ENCODE assay signal across 34 cellular contexts in the genomic region with DNA sequence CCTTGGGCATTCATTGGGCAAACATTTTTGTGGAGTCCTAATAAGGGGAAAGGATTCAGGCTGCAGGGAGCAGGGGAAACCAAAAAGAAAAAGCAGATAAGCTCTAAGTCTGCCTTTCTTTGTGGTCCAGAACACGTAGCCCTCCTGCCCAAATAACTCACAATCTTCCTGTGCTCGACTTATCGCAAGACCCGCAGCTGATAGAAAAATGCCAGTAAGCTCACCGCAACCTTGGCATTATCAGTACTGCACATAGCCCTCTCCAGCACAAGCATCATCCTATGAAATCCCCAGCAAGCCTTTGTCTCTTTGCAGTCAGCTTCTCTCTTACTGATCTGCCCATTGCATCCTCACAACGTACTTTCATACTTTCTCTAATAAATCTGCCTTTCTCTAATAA.
"Had no signal": no experiment of that assay in that cellular context is flagged by ENCODE, and none has a peak within 500 bp of the region (broad histone marks: within the 10 kb centered on the region; RNA-seq: fewer than 3 reads in every experiment).

No MANE protein-coding gene starts in this region.

- H3K4me3 Mint-ChIP-seq: activated CD4-positive, alpha-beta memory T cell treated with anti-CD3 and anti-CD28 coated beads for 36 hours; activated CD4-positive, alpha-beta T cell treated with anti-CD3 and anti-CD28 coated beads for 36 hours; activated CD4-positive, alpha-beta T cell treated with anti-CD3 and anti-CD28 coated beads, Interleukin-2, amount 10 ng/mL, durations not matched to agents 24 days and 14 days; activated CD8-positive, alpha-beta memory T cell treated with anti-CD3 and anti-CD28 coated beads, Interleukin-2, amount 10 ng/mL, durations not matched to agents 7 days and 5 days; activated CD8-positive, alpha-beta T cell treated with anti-CD3 and anti-CD28 coated beads, Interleukin-2, amount 10 ng/mL, durations not matched to agents 7 days and 5 days; activated naive CD4-positive, alpha-beta T cell treated with anti-CD3 and anti-CD28 coated beads for 36 hours; activated naive CD4-positive, alpha-beta T cell treated with anti-CD3 and anti-CD28 coated beads, Interleukin-2, amount 50 U/mL, for 24 hours; activated naive CD8-positive, alpha-beta T cell treated with anti-CD3 and anti-CD28 coated beads for 36 hours; activated naive CD8-positive, alpha-beta T cell treated with anti-CD3 and anti-CD28 coated beads, Interleukin-2, amount 50 U/mL, for 24 hours; activated T-helper 1 cell treated with anti-CD3 and anti-CD28 coated beads, Interleukin-12 subunit alpha, Interleukin-12 subunit beta, Interleukin-2, Interleukin-4 antibody, amounts not matched to agents 30 ng/mL and 10 ng/mL and 1 ng/mL, durations not matched to agents 14 hours and 24 hours and 36 hours; brain; central memory CD8-positive, alpha-beta T cell; dendritic cell treated with granulocyte-macrophage colony-stimulating factor and Interleukin-4, amounts not matched to agents 40 ng/mL and 50 ng/mL, for 4 days; endodermal cell; T-cell; T-helper 1 cell treated with Interleukin-12 subunit alpha and Interleukin-12 subunit beta and Interleukin-4 antibody, amounts not matched to agents 30 μg/mL and 1 μg/mL, for 36 hours; T-helper 2 cell treated with Interferon-gamma antibody and Interleukin-4, amounts not matched to agents 5 μg/mL and 100 μg/mL, for 36 hours had no signal

- ATAC-seq: activated CD4-positive, alpha-beta T cell treated with anti-CD3 and anti-CD28 coated beads for 36 hours; activated CD8-positive, alpha-beta memory T cell treated with anti-CD3 and anti-CD28 coated beads, Interleukin-2, amount 10 ng/mL, durations not matched to agents 7 days and 5 days; activated CD8-positive, alpha-beta T cell treated with anti-CD3 and anti-CD28 coated beads, Interleukin-2, amount 10 ng/mL, durations not matched to agents 7 days and 5 days; activated naive CD8-positive, alpha-beta T cell treated with anti-CD3 and anti-CD28 coated beads, Interleukin-2, amount 50 U/mL, for 24 hours; esophagus mucosa; T-cell had no signal

- H3K9me3 Mint-ChIP-seq: activated CD4-positive, alpha-beta memory T cell treated with anti-CD3 and anti-CD28 coated beads for 36 hours; activated naive CD4-positive, alpha-beta T cell treated with anti-CD3 and anti-CD28 coated beads for 36 hours; activated naive CD4-positive, alpha-beta T cell treated with anti-CD3 and anti-CD28 coated beads, Interleukin-2, amount 50 U/mL, for 24 hours; activated naive CD8-positive, alpha-beta T cell treated with anti-CD3 and anti-CD28 coated beads for 36 hours; activated T-helper 1 cell treated with anti-CD3 and anti-CD28 coated beads, Interleukin-12 subunit alpha, Interleukin-12 subunit beta, Interleukin-2, Interleukin-4 antibody, amounts not matched to agents 30 ng/mL and 10 ng/mL and 1 ng/mL, durations not matched to agents 14 hours and 24 hours and 36 hours; central memory CD8-positive, alpha-beta T cell; T-cell; T-helper 1 cell treated with Interleukin-12 subunit alpha and Interleukin-12 subunit beta and Interleukin-4 antibody, amounts not matched to agents 30 μg/mL and 1 μg/mL, for 36 hours; T-helper 2 cell treated with Interferon-gamma antibody and Interleukin-4, amounts not matched to agents 5 μg/mL and 100 μg/mL, for 36 hours had no signal

- H3K27ac Mint-ChIP-seq: activated CD4-positive, alpha-beta memory T cell treated with anti-CD3 and anti-CD28 coated beads for 36 hours; activated CD4-positive, alpha-beta T cell treated with anti-CD3 and anti-CD28 coated beads for 36 hours; activated CD4-positive, alpha-beta T cell treated with anti-CD3 and anti-CD28 coated beads, Interleukin-2, amount 10 ng/mL, durations not matched to agents 24 days and 14 days; activated CD8-positive, alpha-beta memory T cell treated with anti-CD3 and anti-CD28 coated beads, Interleukin-2, amount 10 ng/mL, durations not matched to agents 7 days and 5 days; activated naive CD4-positive, alpha-beta T cell treated with anti-CD3 and anti-CD28 coated beads for 36 hours; activated naive CD4-positive, alpha-beta T cell treated with anti-CD3 and anti-CD28 coated beads, Interleukin-2, amount 50 U/mL, for 24 hours; activated naive CD8-positive, alpha-beta T cell treated with anti-CD3 and anti-CD28 coated beads for 36 hours; activated naive CD8-positive, alpha-beta T cell treated with anti-CD3 and anti-CD28 coated beads, Interleukin-2, amount 50 U/mL, for 24 hours; activated T-helper 1 cell treated with anti-CD3 and anti-CD28 coated beads, Interleukin-12 subunit alpha, Interleukin-12 subunit beta, Interleukin-2, Interleukin-4 antibody, amounts not matched to agents 30 ng/mL and 10 ng/mL and 1 ng/mL, durations not matched to agents 14 hours and 24 hours and 36 hours; activated T-helper 2 cell treated with anti-CD3 and anti-CD28 coated beads, Interferon-gamma antibody, Interleukin-2, Interleukin-4, amounts not matched to agents 10 μg/mL and 5 μg/mL and 100 μg/mL, durations not matched to agents 14 hours and 24 hours and 36 hours; dendritic cell treated with granulocyte-macrophage colony-stimulating factor and Interleukin-4, amounts not matched to agents 40 ng/mL and 50 ng/mL, for 4 days; endodermal cell; T-cell; T-helper 1 cell treated with Interleukin-12 subunit alpha and Interleukin-12 subunit beta and Interleukin-4 antibody, amounts not matched to agents 30 μg/mL and 1 μg/mL, for 36 hours; T-helper 2 cell treated with Interferon-gamma antibody and Interleukin-4, amounts not matched to agents 5 μg/mL and 100 μg/mL, for 36 hours had no signal

- H3K36me3 Mint-ChIP-seq: activated CD4-positive, alpha-beta memory T cell treated with anti-CD3 and anti-CD28 coated beads for 36 hours; activated naive CD4-positive, alpha-beta T cell treated with anti-CD3 and anti-CD28 coated beads, Interleukin-2, amount 50 U/mL, for 24 hours; brain; T-cell had no signal

- H3K27me3 Mint-ChIP-seq: dendritic cell treated with granulocyte-macrophage colony-stimulating factor and Interleukin-4, amounts not matched to agents 40 ng/mL and 50 ng/mL, for 4 days had no signal

- H3K4me3 ChIP-seq: adrenal gland, ascending aorta, breast epithelium, coronary artery, dorsolateral prefrontal cortex had no signal

- DNase-seq: activated CD4-positive, alpha-beta memory T cell treated with anti-CD3 and anti-CD28 coated beads for 36 hours; activated CD4-positive, alpha-beta T cell treated with anti-CD3 and anti-CD28 coated beads for 36 hours; activated CD4-positive, alpha-beta T cell treated with anti-CD3 and anti-CD28 coated beads, Interleukin-2, amount 10 ng/mL, durations not matched to agents 24 days and 14 days; activated CD4-positive, CD25-positive, alpha-beta regulatory T cell; activated CD4-positive, CD25-positive, alpha-beta regulatory T cell treated with anti-CD3 and anti-CD28 coated beads, Interleukin-2, amount 50 U/mL, for 72 hours; activated CD8-positive, alpha-beta memory T cell treated with anti-CD3 and anti-CD28 coated beads, Interleukin-2, amount 10 ng/mL, durations not matched to agents 7 days and 5 days; activated CD8-positive, alpha-beta memory T cell treated with anti-CD3 and anti-CD28 coated beads, Interleukin-2, amount 50 U/mL, for 4 hours; activated CD8-positive, alpha-beta T cell treated with anti-CD3 and anti-CD28 coated beads, Interleukin-2, amount 10 ng/mL, durations not matched to agents 7 days and 5 days; activated effector memory CD4-positive, alpha-beta T cell treated with anti-CD3 and anti-CD28 coated beads, Interleukin-2, amount 50 U/mL, for 16 hours; activated naive CD4-positive, alpha-beta T cell treated with anti-CD3 and anti-CD28 coated beads for 36 hours; activated naive CD8-positive, alpha-beta T cell treated with anti-CD3 and anti-CD28 coated beads for 36 hours; activated naive CD8-positive, alpha-beta T cell treated with anti-CD3 and anti-CD28 coated beads, Interleukin-2, amount 50 U/mL, for 24 hours; activated T-cell treated with anti-CD3 and anti-CD28 coated beads, Interleukin-2, amount 50 U/mL, for 1 hour; activated T-cell treated with anti-CD3 and anti-CD28 coated beads, Interleukin-2, amount 50 U/mL, for 48 hours; adrenal gland; dorsolateral prefrontal cortex; effector memory CD4-positive, alpha-beta T cell; endodermal cell; foreskin fibroblast; head of caudate nucleus; T-cell; T1000 had no signal

- H3K4me1 Mint-ChIP-seq: activated CD4-positive, alpha-beta T cell treated with anti-CD3 and anti-CD28 coated beads, Interleukin-2, amount 10 ng/mL, durations not matched to agents 24 days and 14 days; activated CD8-positive, alpha-beta memory T cell treated with anti-CD3 and anti-CD28 coated beads, Interleukin-2, amount 10 ng/mL, durations not matched to agents 7 days and 5 days; activated naive CD8-positive, alpha-beta T cell treated with anti-CD3 and anti-CD28 coated beads, Interleukin-2, amount 50 U/mL, for 24 hours; central memory CD8-positive, alpha-beta T cell; endodermal cell had no signal

- H3K27me3 ChIP-seq: adrenal gland, ascending aorta, breast epithelium, dorsolateral prefrontal cortex had no signal

- H3K27ac ChIP-seq: adrenal gland, ascending aorta, breast epithelium, coronary artery, dorsolateral prefrontal cortex had no signal

- H3K9me3 ChIP-seq: adrenal gland, ascending aorta, breast epithelium had no signal

- H3K36me3 ChIP-seq: adrenal gland, ascending aorta, breast epithelium had no signal

- H3K4me1 ChIP-seq: adrenal gland, ascending aorta, breast epithelium had no signal
